Comparison of ENCODE assay signal across 25 cellular contexts in the genomic region with DNA sequence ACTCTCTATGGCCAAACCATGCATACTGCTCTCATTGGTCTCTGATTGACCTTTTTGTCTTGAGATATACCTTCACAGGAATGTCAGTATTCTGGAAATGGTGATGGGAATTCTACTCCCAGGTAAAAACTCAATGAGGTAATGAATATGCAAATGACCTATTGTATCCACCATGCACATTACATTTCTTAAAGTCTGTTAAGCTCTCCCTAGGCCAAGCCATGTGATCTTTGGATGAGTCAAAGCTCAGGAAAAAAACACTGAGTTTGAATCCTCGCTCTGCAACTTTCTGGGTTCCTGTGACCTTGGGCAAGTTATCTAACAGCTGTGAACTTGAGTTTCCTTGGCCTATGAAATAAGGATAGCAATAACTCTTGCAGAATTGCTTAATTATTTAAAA.
"Had no signal": no experiment of that assay in that cellular context is flagged by ENCODE, and none has a peak within 500 bp of the region (broad histone marks: within the 10 kb centered on the region; RNA-seq: fewer than 3 reads in every experiment).

No MANE protein-coding gene starts in this region.

- H3K27me3 Mint-ChIP-seq: activated CD4-positive, alpha-beta memory T cell treated with anti-CD3 and anti-CD28 coated beads for 36 hours; activated CD4-positive, alpha-beta T cell treated with anti-CD3 and anti-CD28 coated beads, Interleukin-2, amount 10 ng/mL, durations not matched to agents 7 days and 5 days; activated naive CD8-positive, alpha-beta T cell; activated T-helper 17 cell treated with anti-CD3 and anti-CD28 coated beads, Interleukin-2, amount 50 U/mL, for 72 hours; central memory CD8-positive, alpha-beta T cell had no signal

- FAIRE-seq: K562 had no signal

- H3K27ac Mint-ChIP-seq: activated CD4-positive, alpha-beta memory T cell treated with anti-CD3 and anti-CD28 coated beads for 36 hours; activated CD4-positive, alpha-beta T cell treated with anti-CD3 and anti-CD28 coated beads, Interleukin-2, amount 10 ng/mL, durations not matched to agents 7 days and 5 days; activated naive CD4-positive, alpha-beta T cell treated with anti-CD3 and anti-CD28 coated beads for 36 hours; activated naive CD8-positive, alpha-beta T cell; activated T-helper 17 cell treated with anti-CD3 and anti-CD28 coated beads, Interleukin-2, amount 50 U/mL, for 72 hours had no signal

- H3K9me3 Mint-ChIP-seq: activated CD4-positive, alpha-beta memory T cell treated with anti-CD3 and anti-CD28 coated beads for 36 hours; activated CD4-positive, alpha-beta T cell treated with anti-CD3 and anti-CD28 coated beads, Interleukin-2, amount 10 ng/mL, durations not matched to agents 7 days and 5 days; activated naive CD4-positive, alpha-beta T cell treated with anti-CD3 and anti-CD28 coated beads for 36 hours; activated T-helper 17 cell treated with anti-CD3 and anti-CD28 coated beads, Interleukin-2, amount 50 U/mL, for 72 hours; central memory CD8-positive, alpha-beta T cell had no signal

- ATAC-seq: activated T-helper 17 cell treated with anti-CD3 and anti-CD28 coated beads, Interleukin-2, amount 50 U/mL, for 72 hours; K562 had no signal

- H3K4me3 ChIP-seq: K562, SK-N-MC had no signal

- DNase-seq: activated CD4-positive, alpha-beta memory T cell treated with anti-CD3 and anti-CD28 coated beads for 36 hours; activated CD4-positive, alpha-beta T cell treated with anti-CD3 and anti-CD28 coated beads, Interleukin-2, amount 10 ng/mL, durations not matched to agents 7 days and 5 days; activated CD4-positive, CD25-positive, alpha-beta regulatory T cell; activated CD8-positive, alpha-beta memory T cell treated with anti-CD3 and anti-CD28 coated beads for 24 hours; activated gamma-delta T cell; activated naive CD4-positive, alpha-beta T cell treated with anti-CD3 and anti-CD28 coated beads for 36 hours; activated T-cell treated with anti-CD3 and anti-CD28 coated beads, Interleukin-2, amount 50 U/mL, for 48 hours; anterior cingulate cortex; Karpas-422; MM.1S; NCI-H146; NCI-H187 treated with DMSO at 0.1 percent for 48 hours; NCI-H2081 treated with DMSO at 0.1 percent for 48 hours; NCI-H2171; NCI-H345; NCI-H510A; NCI-H526 treated with DMSO at 0.1 percent for 48 hours; NCI-H82; T-helper 1 cell had no signal

- H3K4me3 Mint-ChIP-seq: activated CD4-positive, alpha-beta memory T cell treated with anti-CD3 and anti-CD28 coated beads for 36 hours; activated CD4-positive, alpha-beta T cell treated with anti-CD3 and anti-CD28 coated beads, Interleukin-2, amount 10 ng/mL, durations not matched to agents 7 days and 5 days; activated naive CD4-positive, alpha-beta T cell treated with anti-CD3 and anti-CD28 coated beads for 36 hours; activated naive CD8-positive, alpha-beta T cell; activated T-helper 17 cell treated with anti-CD3 and anti-CD28 coated beads, Interleukin-2, amount 50 U/mL, for 72 hours; central memory CD8-positive, alpha-beta T cell had no signal

- H3K4me1 Mint-ChIP-seq: activated CD4-positive, alpha-beta T cell treated with anti-CD3 and anti-CD28 coated beads, Interleukin-2, amount 10 ng/mL, durations not matched to agents 7 days and 5 days; activated T-helper 17 cell treated with anti-CD3 and anti-CD28 coated beads, Interleukin-2, amount 50 U/mL, for 72 hours; central memory CD8-positive, alpha-beta T cell had no signal

- H3K36me3 Mint-ChIP-seq: activated CD4-positive, alpha-beta memory T cell treated with anti-CD3 and anti-CD28 coated beads for 36 hours; activated naive CD8-positive, alpha-beta T cell had no signal

- H3K27ac ChIP-seq: SK-N-MC, VCaP had no signal
